ENCODE assay signal across 19 cellular contexts in the genomic region with DNA sequence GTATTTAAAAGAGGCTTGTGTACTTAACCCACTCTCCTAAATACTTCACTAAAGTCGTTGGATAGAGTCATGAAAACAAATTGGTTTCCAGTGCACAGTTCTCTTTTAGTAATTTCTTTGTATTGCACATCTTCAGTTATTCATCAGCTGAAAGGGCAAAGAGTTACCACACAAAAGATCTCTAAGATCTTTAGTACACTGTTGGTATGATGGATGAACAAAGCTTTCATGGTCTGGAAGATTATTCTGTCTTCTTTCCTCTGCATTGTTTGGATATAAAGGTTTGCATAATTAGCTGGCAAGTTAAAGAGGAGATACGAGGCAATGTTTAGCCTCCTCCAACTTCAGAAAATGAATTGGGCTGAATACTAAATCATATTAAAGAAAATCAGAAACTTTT. TPM values are rescaled to one million over a fixed set of nuclear protein-coding genes. Genes with fewer than 3 reads are reported as not detected.
"Had no signal": no experiment of that assay in that cellular context is flagged by ENCODE, and none has a peak within 500 bp of the region (broad histone marks: within the 10 kb centered on the region; RNA-seq: fewer than 3 reads in every experiment).

No MANE protein-coding gene starts in this region.

- H3K9me3 ChIP-seq: MG63, SJSA1 had no signal

- DNase-seq: MG63, NCI-H1092, NCI-H1417 treated with DMSO at 0.1 percent for 48 hours, NCI-H146, NCI-H1694 treated with DMSO at 0.1 percent for 48 hours, NCI-H2029, NCI-H2171, NCI-H226, NCI-H446, NCI-H510A, NCI-H774, Right ventricle myocardium superior, RPMI8226, SIG-M5, T-helper 1 cell had no signal

- H3K36me3 ChIP-seq: MG63, SJSA1 had no signal

- H3K4me3 ChIP-seq: K562, MG63, SJSA1 had no signal

- H3K27me3 ChIP-seq: MG63, SJSA1 had no signal

- H3K4me1 ChIP-seq: SJSA1 had no signal

- H3K27ac ChIP-seq: HL-60, SJSA1 had no signal

RNA-seq across cellular contexts. Expression of gene BCHE, which starts 40.5 kb away (rescaled TPM):
- total RNA-seq: SJSA1 had no signal
- polyA plus RNA-seq: IgD-negative memory B cell had no signal
